Comparison of ENCODE assay signal across 16 cellular contexts in the genomic region with DNA sequence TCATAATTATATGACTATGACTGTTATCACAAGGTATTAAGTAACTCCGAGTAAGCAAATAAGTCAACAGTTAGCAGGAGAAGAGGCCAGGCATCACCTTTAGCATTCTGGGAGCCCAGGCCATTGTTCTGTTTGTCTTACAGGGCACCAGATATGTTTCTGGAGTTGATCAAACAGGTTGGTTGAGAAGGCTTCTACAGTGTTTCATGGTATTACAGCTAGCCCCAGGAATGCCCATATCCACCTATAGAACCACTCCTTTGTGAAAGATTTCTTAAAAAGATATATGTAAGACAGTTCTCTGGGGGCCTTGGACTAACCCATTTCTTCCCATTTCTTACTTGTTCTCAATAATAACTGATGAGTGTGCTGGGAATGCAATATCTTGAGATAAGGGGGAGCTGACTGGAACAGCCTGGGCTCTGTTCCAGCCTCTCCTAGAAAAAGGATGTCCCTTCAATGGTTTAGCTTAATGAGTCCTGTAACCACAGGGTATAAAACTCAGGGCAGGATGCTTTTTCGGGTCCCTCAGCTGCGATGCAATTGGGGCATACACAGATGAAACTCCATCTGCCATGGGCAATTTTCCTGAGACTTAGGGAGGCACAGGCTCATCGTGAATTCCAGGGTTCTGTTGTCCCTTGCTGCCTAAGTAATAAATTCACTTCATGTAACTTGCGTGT.
DNase-seq lines count a peak whose midpoint lies in the region; ATAC-seq and TF ChIP-seq lines count a peak whose summit lies in the region.
"Had no signal": no experiment of that assay in that cellular context is flagged by ENCODE, and none has a peak within 500 bp of the region (broad histone marks: within the 10 kb centered on the region; RNA-seq: fewer than 3 reads in every experiment).

No MANE protein-coding gene starts in this region.

- H3K36me3 ChIP-seq in brain microvascular endothelial cell (replicated peaks) (no peaks in the 10 kb centered on the region), left lung (no peaks in the 10 kb centered on the region)
- no peaks in the 10 kb centered on the region for H3K36me3 ChIP-seq in CD8-positive, alpha-beta memory T cell (ENCODE audit: insufficient read depth, low read length)
- H3K36me3 ChIP-seq: BE2C had no signal

- H3K4me3 Mint-ChIP-seq in CD8-positive, alpha-beta memory T cell, result no peak overlapping the region
- H3K4me3 Mint-ChIP-seq: CD4-positive, CD25-positive, alpha-beta regulatory T cell; H9 had no signal

- no peaks in the 10 kb centered on the region for H3K9me3 ChIP-seq in left lung
- H3K9me3 ChIP-seq in CD8-positive, alpha-beta memory T cell (ENCODE audit: low read length), result no peaks in the 10 kb centered on the region
- H3K9me3 ChIP-seq: BE2C had no signal

- H3K27ac Mint-ChIP-seq in CD8-positive, alpha-beta memory T cell, result no peak overlapping the region
- H3K27ac Mint-ChIP-seq: CD4-positive, CD25-positive, alpha-beta regulatory T cell; H9 had no signal

- POLR2A ChIA-PET in CD8-positive, alpha-beta memory T cell (lab: Charles Lee), result no interaction called here

- H3K4me3 ChIP-seq in LNCaP clone FGC (ENCODE audit: low read depth, low read length) (no peak overlapping the region), brain microvascular endothelial cell (ENCODE audit: low read depth, low read length) (no peak overlapping the region), left lung (no peak overlapping the region)
- H3K4me3 ChIP-seq in CD8-positive, alpha-beta memory T cell (ENCODE audit: low read length), result no peak overlapping the region

- H3K36me3 Mint-ChIP-seq in CD8-positive, alpha-beta memory T cell, result no peaks in the 10 kb centered on the region
- H3K36me3 Mint-ChIP-seq: CD4-positive, CD25-positive, alpha-beta regulatory T cell had no signal

- H3K27ac ChIP-seq in brain microvascular endothelial cell (no peak overlapping the region), left lung (no peak overlapping the region)
- H3K27ac ChIP-seq in CD8-positive, alpha-beta memory T cell (ENCODE audit: low read depth, low read length), result no peak overlapping the region

- peak; percentile 21 for DNase-seq in LNCaP clone FGC (ENCODE audit: low read depth)
- peak; percentile 34 for DNase-seq in brain microvascular endothelial cell
- DNase-seq in left lung, result no peak
- DNase-seq in HuH-7.5 (ENCODE audit: low spot score), result no peak
- no peak for DNase-seq in NCI-H2029 (lab: John Stamatoyannopoulos, UW)
- DNase-seq in CD8-positive, alpha-beta memory T cell, result no peak
- DNase-seq: ACHN; BE2C; C1 segment of cervical spinal cord; Caco-2; CD4-positive, CD25-positive, alpha-beta regulatory T cell; DMS153; DMS79; GF-D8; GOT3; H9 had no signal

- ATAC-seq in left lung, result peak; percentile 25

- peaks cover 0 to 1% (median 0%) of the 10 kb centered on the region in 5 donors for H3K9me3 Mint-ChIP-seq in CD8-positive, alpha-beta memory T cell

- peaks cover 0 to 1% of the 10 kb centered on the region in 2 donors for H3K27me3 Mint-ChIP-seq in CD8-positive, alpha-beta memory T cell
- H3K27me3 Mint-ChIP-seq: CD4-positive, CD25-positive, alpha-beta regulatory T cell had no signal

- H3K4me1 ChIP-seq in left lung, result no peaks in the 10 kb centered on the region
- H3K4me1 ChIP-seq in CD8-positive, alpha-beta memory T cell (ENCODE audit: insufficient read depth, low read length), result no peaks in the 10 kb centered on the region
- H3K4me1 ChIP-seq: BE2C had no signal

- CTCF ChIA-PET in CD8-positive, alpha-beta memory T cell (lab: Charles Lee), result no interaction called here

- in situ Hi-C loops in brain microvascular endothelial cell (cut with HindIII; ENCODE audit: low pct_ligation_motif_present, low sequenced_read_pairs), result no loop called here

- intact Hi-C loops in left lung (cut with DNase I), result no loop called here

- no peak for TF ChIP-seq CTCF in LNCaP clone FGC (IDR thresholded peaks at IDR 0.05; ENCODE audit: control insufficient read depth, extremely low read depth, insufficient read depth)
- no peak for TF ChIP-seq CTCF in brain microvascular endothelial cell (IDR thresholded peaks at IDR 0.05; ENCODE audit: low read depth, low read length, missing control alignments)
- no peak for TF ChIP-seq CTCF in left lung (IDR thresholded peaks at IDR 0.05)

- H3K27me3 ChIP-seq in brain microvascular endothelial cell (replicated peaks) (no peaks in the 10 kb centered on the region), left lung (no peaks in the 10 kb centered on the region)
- H3K27me3 ChIP-seq in CD8-positive, alpha-beta memory T cell (ENCODE audit: insufficient read depth, low read length, poor library complexity, severe bottlenecking), result no peaks in the 10 kb centered on the region
- H3K27me3 ChIP-seq: BE2C had no signal

- no peaks in the 10 kb centered on the region for H3K4me1 Mint-ChIP-seq in CD8-positive, alpha-beta memory T cell
- H3K4me1 Mint-ChIP-seq: CD4-positive, CD25-positive, alpha-beta regulatory T cell had no signal

Comparison
In these comparisons a context has a peak if more than half of its experiments do, and no peak if none do; other contexts are left out.
1. DNase-seq: peak in LNCaP clone FGC (single experiment) and brain microvascular endothelial cell (single experiment); none in left lung (0 of 2), HuH-7.5 (single experiment), NCI-H2029 (single experiment) and CD8-positive, alpha-beta memory T cell (0 of 5).